8 cellular contexts compared by ENCODE assay signal in genomic region chr16:29678691-29679267, GRCh38. TPM values are rescaled to one million over a fixed set of nuclear protein-coding genes. Genes with fewer than 3 reads are reported as not detected.
DNase-seq lines count a peak whose midpoint lies in the region; ATAC-seq and TF ChIP-seq lines count a peak whose summit lies in the region.

TSS of gene QPRT (plus strand) at chr16:29679180. CDS start at chr16:29679198, 18 bp downstream.

- H3K36me3 Mint-ChIP-seq in activated CD4-positive, alpha-beta T cell treated with anti-CD3 and anti-CD28 coated beads for 36 hours (ENCODE audit: low read depth) = no peaks in the 10 kb centered on the region
- H3K36me3 Mint-ChIP-seq in brain = peaks cover 20% of the 10 kb centered on the region
- H3K36me3 Mint-ChIP-seq in stimulated activated effector memory CD8-positive, alpha-beta T cell treated with anti-CD3 and anti-CD28 coated beads, Interleukin-12 subunit alpha, Interleukin-12 subunit beta, amount 100 ng/mL, for 72 hours = no peaks in the 10 kb centered on the region

- POLR2A ChIA-PET in activated CD4-positive, alpha-beta T cell treated with anti-CD3 and anti-CD28 coated beads for 36 hours (lab: Charles Lee) = interaction anchor here (0.6 to 1.3 kb wide), 2 partner anchors 9 to 17 kb away, joined by 4 to 6 read pairs; no protein-coding TSS in a partner anchor

- no peak for TF ChIP-seq POLR2A in GM18505 (IDR thresholded peaks at IDR 0.05; ENCODE audit: borderline replicate concordance, extremely low read depth, insufficient read depth, insufficient read length)

- peak; percentile 32 for DNase-seq in activated CD4-positive, alpha-beta T cell treated with anti-CD3 and anti-CD28 coated beads for 36 hours
- no peak for DNase-seq in activated CD4-positive, alpha-beta T cell treated with anti-CD3 and anti-CD28 coated beads for 4 hours
- DNase-seq in NCI-H510A treated with DMSO at 0.1 percent for 48 hours (lab: John Stamatoyannopoulos, UW) (peak; percentile 58), iris pigment epithelial cell (ENCODE audit: low read depth) (peak; percentile 60)
- DNase-seq in stimulated activated effector memory CD8-positive, alpha-beta T cell treated with anti-CD3 and anti-CD28 coated beads, Interleukin-12 subunit alpha, Interleukin-12 subunit beta, amount 100 ng/mL, for 72 hours (ENCODE audit: low spot score in 2 of 2) = no peak

- H3K27ac Mint-ChIP-seq in activated CD4-positive, alpha-beta T cell treated with anti-CD3 and anti-CD28 coated beads for 36 hours = peak within 1 kb of the TSS; percentile 89
- peak within 1 kb of the TSS; percentile 93 to 99 (median 98) for H3K27ac Mint-ChIP-seq in brain
- peak within 1 kb of the TSS; percentile 75 for H3K27ac Mint-ChIP-seq in stimulated activated effector memory CD8-positive, alpha-beta T cell treated with anti-CD3 and anti-CD28 coated beads, Interleukin-12 subunit alpha, Interleukin-12 subunit beta, amount 100 ng/mL, for 72 hours

- H3K4me1 Mint-ChIP-seq in activated CD4-positive, alpha-beta T cell treated with anti-CD3 and anti-CD28 coated beads for 36 hours = peaks cover 24% of the 10 kb centered on the region
- H3K4me1 Mint-ChIP-seq in brain = peaks cover 29% of the 10 kb centered on the region
- H3K4me1 Mint-ChIP-seq in stimulated activated effector memory CD8-positive, alpha-beta T cell treated with anti-CD3 and anti-CD28 coated beads, Interleukin-12 subunit alpha, Interleukin-12 subunit beta, amount 100 ng/mL, for 72 hours = peaks cover 20% of the 10 kb centered on the region

- peak; percentile 16 for ATAC-seq in activated CD4-positive, alpha-beta T cell treated with anti-CD3 and anti-CD28 coated beads for 36 hours
- ATAC-seq in stimulated activated effector memory CD8-positive, alpha-beta T cell treated with anti-CD3 and anti-CD28 coated beads, Interleukin-12 subunit alpha, Interleukin-12 subunit beta, amount 100 ng/mL, for 72 hours = peak; percentile 32
- ATAC-seq in GM18505 (IDR thresholded peaks at IDR 0.05; ENCODE audit: unreplicated experiment) (no peak), GM19023 (IDR thresholded peaks at IDR 0.05; ENCODE audit: unreplicated experiment) (no peak)

- no peak for TF ChIP-seq CTCF in brain (conservative IDR thresholded peaks at IDR 0.05)

- intact Hi-C loops in activated CD4-positive, alpha-beta T cell treated with anti-CD3 and anti-CD28 coated beads for 36 hours (cut with DNase I, micrococcal nuclease) = no loop called here

- no peaks in the 10 kb centered on the region for H3K9me3 Mint-ChIP-seq in activated CD4-positive, alpha-beta T cell treated with anti-CD3 and anti-CD28 coated beads for 36 hours (ENCODE audit: low read depth)
- peaks cover 0 to 6% (median 0%) of the 10 kb centered on the region in 5 experiments for H3K9me3 Mint-ChIP-seq in brain
- no peaks in the 10 kb centered on the region for H3K9me3 Mint-ChIP-seq in stimulated activated effector memory CD8-positive, alpha-beta T cell treated with anti-CD3 and anti-CD28 coated beads, Interleukin-12 subunit alpha, Interleukin-12 subunit beta, amount 100 ng/mL, for 72 hours

- CTCF ChIA-PET in activated CD4-positive, alpha-beta T cell treated with anti-CD3 and anti-CD28 coated beads for 36 hours (lab: Charles Lee) = interaction anchor here (1.1 kb wide), 1 partner anchor 181 kb away, joined by 4 read pairs; no protein-coding TSS in a partner anchor

- peak within 1 kb of the TSS; percentile 61 for H3K4me3 Mint-ChIP-seq in activated CD4-positive, alpha-beta T cell treated with anti-CD3 and anti-CD28 coated beads for 36 hours
- H3K4me3 Mint-ChIP-seq in brain = peak within 1 kb of the TSS; percentile 79 to 95 (median 90)
- H3K4me3 Mint-ChIP-seq in stimulated activated effector memory CD8-positive, alpha-beta T cell treated with anti-CD3 and anti-CD28 coated beads, Interleukin-12 subunit alpha, Interleukin-12 subunit beta, amount 100 ng/mL, for 72 hours = peak within 1 kb of the TSS; percentile 57

- H3K27me3 Mint-ChIP-seq in activated CD4-positive, alpha-beta T cell treated with anti-CD3 and anti-CD28 coated beads for 36 hours = no peaks in the 10 kb centered on the region
- H3K27me3 Mint-ChIP-seq in brain = no peaks in the 10 kb centered on the region

RNA-seq across cellular contexts. Expression of gene QPRT, which starts in this region (rescaled TPM):
- 1 to 10 TPM; 5.7 to 6.8 TPM for total RNA-seq in activated CD4-positive, alpha-beta T cell treated with anti-CD3 and anti-CD28 coated beads for 36 hours
- 9.4 TPM for polyA plus RNA-seq in brain (ENCODE audit: insufficient read depth, low read depth, low replicate concordance)

Comparison
In these comparisons a context has a peak if more than half of its experiments do, and no peak if none do; other contexts are left out.
1. DNase-seq: peak in activated CD4-positive, alpha-beta T cell treated with anti-CD3 and anti-CD28 coated beads for 36 hours (single experiment), NCI-H510A treated with DMSO at 0.1 percent for 48 hours (single experiment) and iris pigment epithelial cell (single experiment); none in activated CD4-positive, alpha-beta T cell treated with anti-CD3 and anti-CD28 coated beads for 4 hours (0 of 2) and stimulated activated effector memory CD8-positive, alpha-beta T cell treated with anti-CD3 and anti-CD28 coated beads, Interleukin-12 subunit alpha, Interleukin-12 subunit beta, amount 100 ng/mL, for 72 hours (0 of 2).
2. ATAC-seq: peak in activated CD4-positive, alpha-beta T cell treated with anti-CD3 and anti-CD28 coated beads for 36 hours (single experiment) and stimulated activated effector memory CD8-positive, alpha-beta T cell treated with anti-CD3 and anti-CD28 coated beads, Interleukin-12 subunit alpha, Interleukin-12 subunit beta, amount 100 ng/mL, for 72 hours (single experiment); none in GM18505 (single experiment) and GM19023 (single experiment).
3. Peak in every context shown above with its lines, with median percentiles within 50 percentile points of each other: H3K27ac Mint-ChIP-seq and H3K4me3 Mint-ChIP-seq.